20 cellular contexts compared by ENCODE assay signal in genomic region chr11:120918257-120918656, GRCh38.
DNase-seq lines count a peak whose midpoint lies in the region; ATAC-seq, FAIRE-seq and TF ChIP-seq lines count a peak whose summit lies in the region.
"Had no signal": no experiment of that assay in that cellular context is flagged by ENCODE, and none has a peak within 500 bp of the region (broad histone marks: within the 10 kb centered on the region; RNA-seq: fewer than 3 reads in every experiment).

No MANE protein-coding gene starts in this region.

- 12% methylated on average over 3 of the region's 3 CpGs for WGBS in GM12878 (ENCODE audit: insufficient coverage, insufficient replicate concordance, low lambda C conversion rate, missing lambda C conversion rate)

- no peaks in the 10 kb centered on the region for H3K79me2 ChIP-seq in GM12878 (ENCODE audit: control insufficient read depth, insufficient read depth, low read length)

- no peak overlapping the region for H3K27ac ChIP-seq in GM12878 (ENCODE audit: control insufficient read depth, insufficient read depth)

- H4K20me1 ChIP-seq in GM12878 (ENCODE audit: control insufficient read depth, insufficient read depth), result no peaks in the 10 kb centered on the region

- RAD21 ChIA-PET in GM12878 (lab: Charles Lee; ENCODE audit: unreplicated experiment), result no interaction called here

- no peaks in the 10 kb centered on the region; a peak in 1 of 4 replicates for H3K36me3 ChIP-seq in GM12878 (ENCODE audit: control insufficient read depth in 2 of 2, insufficient read depth in 2 of 2, low read length in 1 of 2)

- no peaks in the 10 kb centered on the region for H3K9me3 ChIP-seq in GM12878 (replicated peaks; ENCODE audit: control insufficient read depth, insufficient read depth, low read length)
- H3K9me3 ChIP-seq: SK-N-SH had no signal

- no peak for TF ChIP-seq RAD21 in GM12878 (IDR thresholded peaks at IDR 0.05; ENCODE audit: insufficient read depth, low read depth, low read length)

- no peak overlapping the region for H3K4me3 ChIP-seq in GM12878

- TF ChIP-seq EP300 in GM12878 (IDR thresholded peaks at IDR 0.05; ENCODE audit: borderline replicate concordance in 1 of 2, control insufficient read depth in 1 of 2, low read depth in 2 of 2, low read length in 2 of 2), result no peak

- peaks cover 10% of the 10 kb centered on the region for H3K4me1 ChIP-seq in GM12878 (ENCODE audit: control insufficient read depth, insufficient read depth, low read length)

- TF ChIP-seq POLR2A in GM12892 (IDR thresholded peaks at IDR 0.05; ENCODE audit: low read depth, low read length) (no peak), GM12878 (IDR thresholded peaks at IDR 0.05; ENCODE audit: low read depth, low read length) (no peak)

- FAIRE-seq in GM12892 (lab: Jason Lieb, UNC) (peak; percentile 61), GM12878 (lab: Jason Lieb, UNC) (peak; percentile 18)

- H3K4me2 ChIP-seq in GM12878 (ENCODE audit: control insufficient read depth, insufficient read depth), result 0 out of 2 replicates have a peak overlapping the region, but pooled peaks have one; percentile 3
- H3K4me2 ChIP-seq: SK-N-SH had no signal

- BruUV-seq in GM12878 (replicated peaks; lab: Mats Ljungman, UMichigan), result no TSS peak

- SMC1A ChIA-PET in GM12878 (lab: Charles Lee; ENCODE audit: uncharacterized antibody, unreplicated experiment), result interaction anchor here (0.9 to 3.0 kb wide), 6 partner anchors 8 to 274 kb away, joined by 3 to 9 read pairs (median 4); no protein-coding TSS in a partner anchor

- DNase-seq in GM12892 (ENCODE audit: insufficient read length) (no peak), GM12878 (ENCODE audit: low read depth, low spot score) (no peak), iPS-NIHi11 (ENCODE audit: low spot score) (no peak)
- DNase-seq: 8988T, DMS79 treated with DMSO at 0.1 percent for 48 hours, H9, KG1, MV-4-11, NCI-H1417, NCI-H187, NCI-H510A treated with DMSO at 0.1 percent for 48 hours, NCI-H774, OCI-M1, SHP77, SK-N-SH had no signal

- no peak overlapping the region for H3K9ac ChIP-seq in GM12878 (ENCODE audit: control insufficient read depth, insufficient read depth, low read length)
- H3K9ac ChIP-seq: SK-N-SH had no signal

- intact Hi-C loops in GM12878 (cut with micrococcal nuclease; ENCODE audit: unreplicated experiment), result no loop called here

- in situ Hi-C loops in GM12878 (cut with MboI), result no loop called here

- POLR2A ChIA-PET in GM12878 (lab: Charles Lee), result no interaction called here

- peak; percentile 58 for ATAC-seq in GM21390 (IDR thresholded peaks at IDR 0.05; ENCODE audit: unreplicated experiment)
- peak; percentile 44 for ATAC-seq in HG02973 (IDR thresholded peaks at IDR 0.05; ENCODE audit: unreplicated experiment)
- ATAC-seq in GM12878, result peak; percentile 60
- ATAC-seq in GM18520 (IDR thresholded peaks at IDR 0.05; ENCODE audit: unreplicated experiment), result no peak
- no peak for ATAC-seq in GM19023 (IDR thresholded peaks at IDR 0.05; ENCODE audit: unreplicated experiment)
- ATAC-seq in GM18861 (IDR thresholded peaks at IDR 0.05; ENCODE audit: unreplicated experiment), result no peak

- no peak for TF ChIP-seq CTCF in GM12878 (IDR thresholded peaks at IDR 0.05 in 2 of 3, conservative IDR thresholded peaks at IDR 0.05 in 1 of 3; ENCODE audit: control insufficient read depth in 2 of 3, extremely low read depth in 1 of 3, insufficient read depth in 1 of 3, low read depth in 3 of 3, low read length in 3 of 3)

- CTCF ChIA-PET in GM12878 (lab: Yijun Ruan, JAX), result interaction anchor here (1.1 to 13.2 kb wide), 2 partner anchors 10 to 35 kb away, joined by 3 to 179 read pairs; no protein-coding TSS in a partner anchor

- no peaks in the 10 kb centered on the region for H3K27me3 ChIP-seq in GM12878 (replicated peaks in 1 of 2; ENCODE audit: control insufficient read depth in 2 of 2, insufficient read depth in 2 of 2, low read length in 1 of 2)

- no peak overlapping the region for H2AFZ ChIP-seq in GM12878 (ENCODE audit: control insufficient read depth, low read depth, low read length)

TF ChIP-seq in GM12878, 131 proteins besides CTCF, POLR2A, EP300 and RAD21 (continues in another document):
- TF ChIP-seq TAF1 (IDR thresholded peaks at IDR 0.05; ENCODE audit: borderline replicate concordance, low read depth, low read length), result no peak
- TF ChIP-seq EGR1 (IDR thresholded peaks at IDR 0.05; ENCODE audit: borderline replicate concordance in 1 of 2, low read depth in 2 of 2, low read length in 2 of 2), result no peak
- no peak for TF ChIP-seq SUZ12 (IDR thresholded peaks at IDR 0.05; ENCODE audit: unreplicated experiment)
- TF ChIP-seq CUX1 (IDR thresholded peaks at IDR 0.05; ENCODE audit: insufficient replicate concordance, low read depth, low read length), result no peak
- TF ChIP-seq MAX (IDR thresholded peaks at IDR 0.05; ENCODE audit: low read depth, low read length), result no peak
- TF ChIP-seq HSF1 (IDR thresholded peaks at IDR 0.05; ENCODE audit: low read depth, low read length), result no peak
- TF ChIP-seq SIN3A (IDR thresholded peaks at IDR 0.05; ENCODE audit: low read depth, low read length), result no peak
- no peak for TF ChIP-seq NFYA (IDR thresholded peaks at IDR 0.05; ENCODE audit: borderline replicate concordance, low read depth, low read length)
- no peak for TF ChIP-seq NRF1 (conservative IDR thresholded peaks at IDR 0.05; ENCODE audit: low read depth, low read length)
- TF ChIP-seq YBX1 (IDR thresholded peaks at IDR 0.05), result no peak
- TF ChIP-seq BCL11A (IDR thresholded peaks at IDR 0.05; ENCODE audit: low read depth, low read length), result no peak
- TF ChIP-seq DPF2 (IDR thresholded peaks at IDR 0.05), result no peak
- TF ChIP-seq SREBF1 (IDR thresholded peaks at IDR 0.05; ENCODE audit: low read length), result no peak
- no peak for TF ChIP-seq PKNOX1 (IDR thresholded peaks at IDR 0.05)
- no peak for TF ChIP-seq SMARCA5 (IDR thresholded peaks at IDR 0.05)

Comparison
In these comparisons a context has a peak if more than half of its experiments do, and no peak if none do; other contexts are left out.
1. ATAC-seq: peak in GM21390 (single experiment), HG02973 (single experiment) and GM12878 (single experiment); none in GM18520 (single experiment), GM19023 (single experiment) and GM18861 (single experiment).